Comparison of ENCODE assay signal across 10 cellular contexts in the genomic region with DNA sequence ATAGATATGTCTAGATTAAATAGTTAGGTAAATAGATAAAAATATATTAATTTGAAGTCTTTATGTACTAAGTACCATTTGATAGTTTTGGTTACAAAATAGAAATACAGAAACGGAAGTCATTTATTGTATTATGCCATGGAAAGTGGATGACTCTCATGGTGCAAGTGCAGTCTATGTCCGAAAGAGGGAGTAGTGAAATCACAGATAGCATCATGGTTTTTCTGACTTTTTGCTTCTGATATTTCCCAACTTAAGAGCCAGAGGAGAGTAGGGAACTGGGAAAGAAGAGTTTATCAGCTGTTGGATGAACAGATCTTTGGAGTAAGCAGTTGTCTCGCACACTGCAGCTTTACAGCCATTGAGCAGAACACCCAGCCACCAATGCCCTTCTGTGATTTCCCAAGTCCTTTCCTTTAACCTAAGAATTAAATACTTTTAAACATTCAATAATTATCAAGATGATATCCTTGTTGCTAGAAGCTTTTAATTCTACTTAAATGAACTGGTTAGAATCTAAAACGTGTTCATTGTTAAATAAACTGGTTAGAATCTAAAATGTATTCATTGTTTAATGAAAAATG. TPM values are rescaled to one million over a fixed set of nuclear protein-coding genes. Genes with fewer than 3 reads are reported as not detected.
DNase-seq lines count a peak whose midpoint lies in the region; ATAC-seq and TF ChIP-seq lines count a peak whose summit lies in the region.
"Had no signal": no experiment of that assay in that cellular context is flagged by ENCODE, and none has a peak within 500 bp of the region (broad histone marks: within the 10 kb centered on the region; RNA-seq: fewer than 3 reads in every experiment).

No MANE protein-coding gene starts in this region.

- H3K27ac Mint-ChIP-seq in activated CD8-positive, alpha-beta memory T cell treated with anti-CD3 and anti-CD28 coated beads, Interleukin-2, amount 10 ng/mL, durations not matched to agents 7 days and 5 days = no peak overlapping the region
- H3K27ac Mint-ChIP-seq: dendritic cell treated with granulocyte-macrophage colony-stimulating factor and Interleukin-4, amounts not matched to agents 40 ng/mL and 50 ng/mL, for 4 days; stimulated activated naive CD8-positive, alpha-beta T cell treated with anti-CD3 and anti-CD28 coated beads, Interleukin-15, Interleukin-2, amounts not matched to agents 100 ng/mL and 50 ng/mL, for 24 hours had no signal

- ATAC-seq in activated CD8-positive, alpha-beta memory T cell treated with anti-CD3 and anti-CD28 coated beads, Interleukin-2, amount 10 ng/mL, durations not matched to agents 7 days and 5 days = peak; percentile 33
- peak; percentile 85 for ATAC-seq in HG02798 (IDR thresholded peaks at IDR 0.05; ENCODE audit: poor library complexity, unreplicated experiment)

- no peaks in the 10 kb centered on the region for H3K27me3 ChIP-seq in ascending aorta
- H3K27me3 ChIP-seq in tibial artery = no peaks in the 10 kb centered on the region

- DNase-seq in activated CD8-positive, alpha-beta memory T cell treated with anti-CD3 and anti-CD28 coated beads, Interleukin-2, amount 10 ng/mL, durations not matched to agents 7 days and 5 days = no peak
- DNase-seq in activated CD8-positive, alpha-beta memory T cell treated with anti-CD3 and anti-CD28 coated beads for 24 hours = no peak
- DNase-seq in NCI-H2171 (lab: John Stamatoyannopoulos, UW) (peak; percentile 24), ascending aorta (ENCODE audit: low spot score in 2 of 2) (no peak), hepatic stellate cell (ENCODE audit: low spot score) (peak; percentile 60), tibial artery (no peak), retina (no peak)

- TF ChIP-seq CTCF in ascending aorta (IDR thresholded peaks at IDR 0.05) = peak; percentile 50 to 75 (median 70)
- peak; percentile 69 to 74 for TF ChIP-seq CTCF in tibial artery (IDR thresholded peaks at IDR 0.05)

- no peak overlapping the region for H3K4me3 Mint-ChIP-seq in activated CD8-positive, alpha-beta memory T cell treated with anti-CD3 and anti-CD28 coated beads, Interleukin-2, amount 10 ng/mL, durations not matched to agents 7 days and 5 days
- H3K4me3 Mint-ChIP-seq: dendritic cell treated with granulocyte-macrophage colony-stimulating factor and Interleukin-4, amounts not matched to agents 40 ng/mL and 50 ng/mL, for 4 days; stimulated activated naive CD8-positive, alpha-beta T cell treated with anti-CD3 and anti-CD28 coated beads, Interleukin-15, Interleukin-2, amounts not matched to agents 100 ng/mL and 50 ng/mL, for 24 hours had no signal

- no peaks in the 10 kb centered on the region for H3K9me3 Mint-ChIP-seq in activated CD8-positive, alpha-beta memory T cell treated with anti-CD3 and anti-CD28 coated beads, Interleukin-2, amount 10 ng/mL, durations not matched to agents 7 days and 5 days (ENCODE audit: low read depth)
- H3K9me3 Mint-ChIP-seq: dendritic cell treated with granulocyte-macrophage colony-stimulating factor and Interleukin-4, amounts not matched to agents 40 ng/mL and 50 ng/mL, for 4 days; stimulated activated naive CD8-positive, alpha-beta T cell treated with anti-CD3 and anti-CD28 coated beads, Interleukin-15, Interleukin-2, amounts not matched to agents 100 ng/mL and 50 ng/mL, for 24 hours had no signal

- H3K27me3 Mint-ChIP-seq in activated CD8-positive, alpha-beta memory T cell treated with anti-CD3 and anti-CD28 coated beads, Interleukin-2, amount 10 ng/mL, durations not matched to agents 7 days and 5 days = peaks cover 17% of the 10 kb centered on the region

- H3K36me3 ChIP-seq in ascending aorta (no peaks in the 10 kb centered on the region), tibial artery (no peaks in the 10 kb centered on the region)

- H3K4me1 ChIP-seq in ascending aorta (no peaks in the 10 kb centered on the region), tibial artery (no peaks in the 10 kb centered on the region)

- H3K9me3 ChIP-seq in ascending aorta (no peaks in the 10 kb centered on the region), tibial artery (no peaks in the 10 kb centered on the region)

- H3K36me3 Mint-ChIP-seq in activated CD8-positive, alpha-beta memory T cell treated with anti-CD3 and anti-CD28 coated beads, Interleukin-2, amount 10 ng/mL, durations not matched to agents 7 days and 5 days = no peaks in the 10 kb centered on the region

- CTCF ChIA-PET in activated CD8-positive, alpha-beta memory T cell treated with anti-CD3 and anti-CD28 coated beads, Interleukin-2, amount 10 ng/mL, durations not matched to agents 7 days and 5 days (lab: Charles Lee) = interaction anchor here (0.8 to 1.3 kb wide), 3 partner anchors 8 to 13 kb away, joined by 3 to 4 read pairs (median 3); no protein-coding TSS in a partner anchor

- intact Hi-C loops in ascending aorta (cut with DNase I) = loop anchor here (1.0 kb wide), 1 partner anchor 430 kb away; no protein-coding TSS in a partner anchor
- intact Hi-C loops in tibial artery (cut with DNase I; ENCODE audit: low total_unique reads) = no loop called here

- H3K27ac ChIP-seq in ascending aorta (no peak overlapping the region), tibial artery (no peak overlapping the region)

- peaks cover 9% of the 10 kb centered on the region for H3K4me1 Mint-ChIP-seq in activated CD8-positive, alpha-beta memory T cell treated with anti-CD3 and anti-CD28 coated beads, Interleukin-2, amount 10 ng/mL, durations not matched to agents 7 days and 5 days

- H3K4me3 ChIP-seq in ascending aorta = no peak overlapping the region
- H3K4me3 ChIP-seq in tibial artery = no peak overlapping the region

RNA-seq across cellular contexts. Expression of gene SRGAP1, which starts 18.4 kb away (rescaled TPM):
- total RNA-seq in activated CD8-positive, alpha-beta memory T cell treated with anti-CD3 and anti-CD28 coated beads, Interleukin-2, amount 10 ng/mL, durations not matched to agents 7 days and 5 days = under 1 TPM in 1 of 2 experiments, not detected in 1; 0.14 TPM
- 5.5 TPM for total RNA-seq in ascending aorta

RNA-seq across cellular contexts. Expression of gene RXYLT1, which starts 46.4 kb away (rescaled TPM):
- total RNA-seq in activated CD8-positive, alpha-beta memory T cell treated with anti-CD3 and anti-CD28 coated beads, Interleukin-2, amount 10 ng/mL, durations not matched to agents 7 days and 5 days = 10 to 100 TPM; 13.2 to 19.0 TPM
- 1.5 TPM for total RNA-seq in ascending aorta

Comparison
In these comparisons a context has a peak if more than half of its experiments do, and no peak if none do; other contexts are left out.
1. DNase-seq: peak in NCI-H2171 (single experiment) and hepatic stellate cell (single experiment); none in activated CD8-positive, alpha-beta memory T cell treated with anti-CD3 and anti-CD28 coated beads, Interleukin-2, amount 10 ng/mL, durations not matched to agents 7 days and 5 days (single experiment), activated CD8-positive, alpha-beta memory T cell treated with anti-CD3 and anti-CD28 coated beads for 24 hours (single experiment), ascending aorta (0 of 2), tibial artery (0 of 2) and retina (single experiment).